In the genomic region with DNA sequence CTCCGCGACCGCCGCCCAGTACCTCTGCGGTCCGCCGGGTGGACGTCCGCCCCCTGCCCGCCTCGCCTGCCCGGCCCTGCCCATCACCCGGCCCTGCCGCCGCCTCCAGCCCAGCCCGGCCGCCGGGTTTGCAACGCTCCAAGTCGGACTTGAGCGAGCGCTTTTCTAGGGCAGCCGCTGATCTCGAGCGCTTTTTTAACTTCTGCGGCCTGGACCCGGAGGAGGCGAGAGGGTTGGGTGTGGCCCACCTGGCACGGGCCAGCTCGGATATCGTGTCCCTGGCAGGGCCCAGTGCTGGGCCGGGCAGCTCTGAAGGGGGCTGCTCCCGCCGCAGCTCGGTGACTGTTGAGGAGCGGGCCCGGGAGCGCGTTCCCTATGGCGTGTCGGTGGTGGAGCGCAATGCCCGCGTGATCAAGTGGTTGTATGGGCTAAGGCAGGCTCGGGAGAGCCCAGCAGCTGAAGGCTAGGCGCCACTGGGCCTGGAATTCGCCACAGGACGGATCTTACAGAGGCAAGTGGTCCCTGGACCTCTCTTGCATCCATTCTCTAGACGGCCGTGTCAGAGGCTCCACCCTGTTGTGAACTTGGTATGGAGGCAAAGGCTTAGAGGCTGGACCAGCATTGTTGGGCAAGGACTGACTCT, we compare ENCODE assay signal across 1 cellular context.
TF ChIP-seq lines count a peak whose summit lies in the region.

No MANE protein-coding gene starts in this region.

TF ChIP-seq in H1, 55 proteins besides CTCF, POLR2A, EP300 and RAD21:
- peak; percentile 46; the same call in 1 of the 2 replicates for TF ChIP-seq SUZ12 (IDR thresholded peaks at IDR 0.05; ENCODE audit: low read length)
- TF ChIP-seq ASH2L (IDR thresholded peaks at IDR 0.05; ENCODE audit: low read length): peak; percentile 7
- no peak for TF ChIP-seq RXRA (IDR thresholded peaks at IDR 0.05; ENCODE audit: insufficient read depth, low read depth, low read length)
- TF ChIP-seq SIRT6 (IDR thresholded peaks at IDR 0.05; ENCODE audit: low read length): no peak
- no peak for TF ChIP-seq JUN (IDR thresholded peaks at IDR 0.05; ENCODE audit: low read depth, low read length)
TF ChIP-seq in H1: peak in this region for 2.
